Comparison of ENCODE assay signal across 17 cellular contexts in the genomic region with DNA sequence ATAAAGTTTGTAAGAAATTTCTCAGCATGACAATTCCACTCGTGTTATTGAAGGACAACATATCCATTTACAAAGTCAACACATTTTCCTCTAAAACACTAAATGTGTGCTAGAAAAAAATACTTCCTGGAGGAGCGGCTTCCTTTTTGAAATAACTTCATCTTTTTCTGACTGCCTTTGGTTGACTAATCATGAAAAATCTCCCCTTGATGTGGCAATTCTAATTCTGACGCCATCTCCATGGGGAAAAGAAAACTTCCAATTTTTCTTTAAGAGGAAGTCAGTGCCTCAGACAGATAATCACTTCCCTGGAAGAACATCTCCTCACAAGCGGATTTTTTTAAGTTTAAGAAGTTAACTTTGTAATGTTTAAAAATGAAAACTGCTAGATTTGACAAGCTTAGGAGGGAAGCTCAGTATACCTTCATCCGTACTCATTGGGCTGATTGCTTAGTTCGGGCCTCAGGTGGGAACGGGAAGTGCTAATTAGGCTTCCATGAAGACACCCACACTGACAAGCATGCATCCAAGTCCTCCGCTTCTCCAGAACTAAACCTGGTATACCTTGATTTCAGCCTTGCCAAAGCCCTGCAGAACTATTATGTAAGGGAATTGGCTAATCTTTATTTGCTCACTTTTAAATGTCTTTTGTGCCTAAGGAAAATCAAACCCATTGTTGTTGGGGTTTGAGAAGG. TPM values are rescaled to one million over a fixed set of nuclear protein-coding genes. Genes with fewer than 3 reads are reported as not detected.
DNase-seq lines count a peak whose midpoint lies in the region; ATAC-seq and TF ChIP-seq lines count a peak whose summit lies in the region.
"Had no signal": no experiment of that assay in that cellular context is flagged by ENCODE, and none has a peak within 500 bp of the region (broad histone marks: within the 10 kb centered on the region; RNA-seq: fewer than 3 reads in every experiment).

No MANE protein-coding gene starts in this region.

- peaks cover 0 to 6% (median 0%) of the 10 kb centered on the region in 3 donors for H3K27me3 Mint-ChIP-seq in CD14-positive monocyte (ENCODE audit: low read depth in 3 of 3)
- no peaks in the 10 kb centered on the region for H3K27me3 Mint-ChIP-seq in dendritic cell treated with granulocyte-macrophage colony-stimulating factor and Interleukin-4, amounts not matched to agents 40 ng/mL and 50 ng/mL, for 4 days
- H3K27me3 Mint-ChIP-seq: activated CD8-positive, alpha-beta memory T cell treated with anti-CD3 and anti-CD28 coated beads, Interleukin-2, amount 10 ng/mL, durations not matched to agents 7 days and 5 days; effector memory CD8-positive, alpha-beta T cell had no signal

- DNase-seq in CD14-positive monocyte (ENCODE audit: low spot score) (no peak), LHCN-M2 (ENCODE audit: low read depth) (peak; percentile 69), omental fat pad (ENCODE audit: low spot score) (no peak), HT-29 (ENCODE audit: low spot score) (no peak), BE2C (no peak)
- DNase-seq: activated CD8-positive, alpha-beta memory T cell treated with anti-CD3 and anti-CD28 coated beads, Interleukin-2, amount 10 ng/mL, durations not matched to agents 7 days and 5 days; activated naive CD4-positive, alpha-beta T cell; AML-193; effector memory CD8-positive, alpha-beta T cell; islet precursor cell; midbrain; NCI-H526; ovary; T-helper 1 cell had no signal

- peaks cover 0 to 2% (median 0%) of the 10 kb centered on the region in 7 donors for H3K9me3 Mint-ChIP-seq in CD14-positive monocyte
- no peaks in the 10 kb centered on the region for H3K9me3 Mint-ChIP-seq in dendritic cell treated with granulocyte-macrophage colony-stimulating factor and Interleukin-4, amounts not matched to agents 40 ng/mL and 50 ng/mL, for 4 days
- H3K9me3 Mint-ChIP-seq: effector memory CD8-positive, alpha-beta T cell had no signal

- peaks cover 0 to 4% of the 10 kb centered on the region in 2 donors for H3K36me3 Mint-ChIP-seq in CD14-positive monocyte
- H3K36me3 Mint-ChIP-seq in dendritic cell treated with granulocyte-macrophage colony-stimulating factor and Interleukin-4, amounts not matched to agents 40 ng/mL and 50 ng/mL, for 4 days (ENCODE audit: low read depth): no peaks in the 10 kb centered on the region

- no peaks in the 10 kb centered on the region for H3K36me3 ChIP-seq in BE2C
- H3K36me3 ChIP-seq: ovary had no signal

- H3K4me1 ChIP-seq in BE2C: no peaks in the 10 kb centered on the region

- peak overlapping the region; percentile 81 to 93 (median 90) for H3K27ac Mint-ChIP-seq in CD14-positive monocyte
- peak overlapping the region; percentile 78 for H3K27ac Mint-ChIP-seq in dendritic cell treated with granulocyte-macrophage colony-stimulating factor and Interleukin-4, amounts not matched to agents 40 ng/mL and 50 ng/mL, for 4 days
- H3K27ac Mint-ChIP-seq: activated CD8-positive, alpha-beta memory T cell treated with anti-CD3 and anti-CD28 coated beads, Interleukin-2, amount 10 ng/mL, durations not matched to agents 7 days and 5 days; effector memory CD8-positive, alpha-beta T cell had no signal

- H3K27me3 ChIP-seq in BE2C: no peaks in the 10 kb centered on the region
- H3K27me3 ChIP-seq: ovary had no signal

- TF ChIP-seq CTCF in CD14-positive monocyte (IDR thresholded peaks at IDR 0.05): no peak
- no peak for TF ChIP-seq CTCF in omental fat pad (IDR thresholded peaks at IDR 0.05)
- no peak for TF ChIP-seq CTCF in BE2C (IDR thresholded peaks at IDR 0.05; ENCODE audit: low read depth, low read length)

- intact Hi-C loops in CD14-positive monocyte (cut with micrococcal nuclease): loop anchor here (2.0 to 5.0 kb wide), 3 partner anchors 34 to 35 kb away; a partner anchor contains a TSS
- intact Hi-C loops in dendritic cell treated with granulocyte-macrophage colony-stimulating factor and Interleukin-4, amounts not matched to agents 40 ng/mL and 50 ng/mL, for 4 days (cut with micrococcal nuclease): loop anchor here (5.0 kb wide), 2 partner anchors 35 to 70 kb away; no protein-coding TSS in a partner anchor

- H3K4me3 ChIP-seq in BE2C (ENCODE audit: low read depth, low read length): no peak overlapping the region
- H3K4me3 ChIP-seq: ovary had no signal

- H3K4me3 Mint-ChIP-seq in CD14-positive monocyte: peak overlapping the region in 1 of 2 donors; percentile 65
- no peak overlapping the region for H3K4me3 Mint-ChIP-seq in dendritic cell treated with granulocyte-macrophage colony-stimulating factor and Interleukin-4, amounts not matched to agents 40 ng/mL and 50 ng/mL, for 4 days
- H3K4me3 Mint-ChIP-seq: activated CD8-positive, alpha-beta memory T cell treated with anti-CD3 and anti-CD28 coated beads, Interleukin-2, amount 10 ng/mL, durations not matched to agents 7 days and 5 days; effector memory CD8-positive, alpha-beta T cell had no signal

- peak; percentile 48 for ATAC-seq in omental fat pad (ENCODE audit: low FRiP score)
- ATAC-seq in GM21576 (IDR thresholded peaks at IDR 0.05; ENCODE audit: unreplicated experiment): no peak
- ATAC-seq in HG03378 (IDR thresholded peaks at IDR 0.05; ENCODE audit: unreplicated experiment): no peak
- ATAC-seq: activated CD8-positive, alpha-beta memory T cell treated with anti-CD3 and anti-CD28 coated beads, Interleukin-2, amount 10 ng/mL, durations not matched to agents 7 days and 5 days; effector memory CD8-positive, alpha-beta T cell had no signal

- H3K4me1 Mint-ChIP-seq in CD14-positive monocyte: peaks cover 64% of the 10 kb centered on the region
- H3K4me1 Mint-ChIP-seq in dendritic cell treated with granulocyte-macrophage colony-stimulating factor and Interleukin-4, amounts not matched to agents 40 ng/mL and 50 ng/mL, for 4 days (ENCODE audit: low read depth): peaks cover 66% of the 10 kb centered on the region

- H3K9me3 ChIP-seq in BE2C: no peaks in the 10 kb centered on the region
- H3K9me3 ChIP-seq: ovary had no signal

RNA-seq across cellular contexts. Expression of a gene that starts 35.1 kb away (rescaled TPM):
- polyA plus RNA-seq in CD14-positive monocyte: 100 to 1,000 TPM; 107 to 117 TPM
- total RNA-seq in LHCN-M2 (2014; rRNA removed) (6.8 and 14.9 TPM in 2 replicates), omental fat pad (10 to 100 TPM; 47.4 to 93.6 (median 65.4) TPM)
- 11.3 TPM for polyA plus RNA-seq in LHCN-M2 (2012)
- 14.4 and 19.3 TPM in 2 replicates for total RNA-seq in HT-29 (2014; rRNA removed; shearing (Covaris generic))
- polyA plus RNA-seq in BE2C (2012; ENCODE audit: insufficient read depth, insufficient read length, low read depth): 2.5 TPM
